Comparison of ENCODE assay signal across 10 cellular contexts in genomic region chr17:78875738-78876597, GRCh38. TPM values are rescaled to one million over a fixed set of nuclear protein-coding genes. Genes with fewer than 3 reads are reported as not detected.
DNase-seq lines count a peak whose midpoint lies in the region; TF ChIP-seq lines count a peak whose summit lies in the region.
"Had no signal": no experiment of that assay in that cellular context is flagged by ENCODE, and none has a peak within 500 bp of the region (broad histone marks: within the 10 kb centered on the region; RNA-seq: fewer than 3 reads in every experiment).

No MANE protein-coding gene starts in this region.

- H3K4me3 ChIP-seq in ACC112 (ENCODE audit: low read depth, low read length), result no peak overlapping the region

- TF ChIP-seq CTCF in nephron progenitor cell (IDR thresholded peaks at IDR 0.05), result no peak

- H3K9me3 Mint-ChIP-seq in nephron progenitor cell, result no peaks in the 10 kb centered on the region
- H3K9me3 Mint-ChIP-seq: activated naive CD8-positive, alpha-beta T cell treated with anti-CD3 and anti-CD28 coated beads, Interleukin-2, amount 50 U/mL, for 24 hours; CD4-positive, CD25-positive, alpha-beta regulatory T cell had no signal

- H3K27ac ChIP-seq in ACC112 (ENCODE audit: low read depth, low read length), result peak overlapping the region; percentile 22; the same call in 1 of the 2 replicates
- H3K27ac ChIP-seq in cingulate gyrus (ENCODE audit: low read depth, low read length), result peak overlapping the region; percentile 83

- H3K27ac Mint-ChIP-seq in nephron progenitor cell, result peak overlapping the region; percentile 91
- H3K27ac Mint-ChIP-seq: activated naive CD8-positive, alpha-beta T cell treated with anti-CD3 and anti-CD28 coated beads, Interleukin-2, amount 50 U/mL, for 24 hours had no signal

- H3K36me3 ChIP-seq in ACC112 (ENCODE audit: insufficient read depth, low read length), result peaks cover 5% of the 10 kb centered on the region

- peaks cover 42% of the 10 kb centered on the region for H3K79me2 ChIP-seq in ACC112 (ENCODE audit: control insufficient read depth, insufficient read depth, low read length, unreplicated experiment)

- no peaks in the 10 kb centered on the region for H3K27me3 ChIP-seq in ACC112 (ENCODE audit: insufficient read depth, low read length)

- peaks cover 31% of the 10 kb centered on the region for H3K4me1 ChIP-seq in ACC112 (ENCODE audit: control insufficient read depth, insufficient read depth, low read length, unreplicated experiment)

- peaks cover 23% of the 10 kb centered on the region for H3K36me3 Mint-ChIP-seq in nephron progenitor cell (ENCODE audit: low read depth)
- H3K36me3 Mint-ChIP-seq: CD4-positive, CD25-positive, alpha-beta regulatory T cell had no signal

- DNase-seq in M059J (ENCODE audit: low read depth) (peak; percentile 81), nephron progenitor cell (no peak), NCI-H2227 treated with DMSO at 0.1 percent for 48 hours (lab: John Stamatoyannopoulos, UW) (no peak), NCI-H1436 treated with DMSO at 0.1 percent for 48 hours (lab: John Stamatoyannopoulos, UW) (no peak), NCI-H146 treated with DMSO at 0.1 percent for 48 hours (lab: John Stamatoyannopoulos, UW; ENCODE audit: unreplicated experiment) (no peak)
- no peak for DNase-seq in activated CD8-positive, alpha-beta memory T cell treated with anti-CD3 and anti-CD28 coated beads, Interleukin-2, amount 50 U/mL, for 4 hours
- DNase-seq: activated naive CD8-positive, alpha-beta T cell treated with anti-CD3 and anti-CD28 coated beads, Interleukin-2, amount 50 U/mL, for 24 hours; CD4-positive, CD25-positive, alpha-beta regulatory T cell had no signal

- H2AFZ ChIP-seq in ACC112 (ENCODE audit: low read length, unreplicated experiment), result no peak overlapping the region

- peaks cover 2% of the 10 kb centered on the region for H3K27me3 Mint-ChIP-seq in nephron progenitor cell (ENCODE audit: low read depth, poor library complexity)
- H3K27me3 Mint-ChIP-seq: activated naive CD8-positive, alpha-beta T cell treated with anti-CD3 and anti-CD28 coated beads, Interleukin-2, amount 50 U/mL, for 24 hours had no signal

- peak overlapping the region; percentile 19 for H3K4me3 Mint-ChIP-seq in nephron progenitor cell
- H3K4me3 Mint-ChIP-seq: activated naive CD8-positive, alpha-beta T cell treated with anti-CD3 and anti-CD28 coated beads, Interleukin-2, amount 50 U/mL, for 24 hours; CD4-positive, CD25-positive, alpha-beta regulatory T cell had no signal

- H3K4me1 Mint-ChIP-seq in nephron progenitor cell, result peaks cover 66% of the 10 kb centered on the region

RNA-seq across cellular contexts. Expression of gene CEP295NL, which starts 27.0 kb away (rescaled TPM):
- 0.12 and 1.6 TPM in 2 replicates for total RNA-seq in M059J (2014; rRNA removed; shearing (Covaris generic))

RNA-seq across cellular contexts. Expression of gene USP36, which starts 35.4 kb away (rescaled TPM):
- total RNA-seq in M059J (2014; rRNA removed; shearing (Covaris generic)), result 18.4 and 26.1 TPM in 2 replicates

RNA-seq across cellular contexts. Expression of gene TIMP2, which starts 49.2 kb away (rescaled TPM):
- 213 and 289 TPM in 2 replicates for total RNA-seq in M059J (2014; rRNA removed; shearing (Covaris generic))
